In genomic region chr4:113686950-113687718, GRCh38 we compare ENCODE assay signal across 14 cellular contexts.
DNase-seq lines count a peak whose midpoint lies in the region; ATAC-seq and TF ChIP-seq lines count a peak whose summit lies in the region.
"Had no signal": no experiment of that assay in that cellular context is flagged by ENCODE, and none has a peak within 500 bp of the region (broad histone marks: within the 10 kb centered on the region; RNA-seq: fewer than 3 reads in every experiment).

No MANE protein-coding gene starts in this region.

- no peak for ATAC-seq in CD4-positive, alpha-beta T cell (ENCODE audit: poor library complexity)
- ATAC-seq in GM18870 (IDR thresholded peaks at IDR 0.05; ENCODE audit: unreplicated experiment): peak; percentile 27
- ATAC-seq in activated CD8-positive, alpha-beta T cell treated with anti-CD3 and anti-CD28 coated beads for 36 hours: no peak
- peak; percentile 9 for ATAC-seq in left lung
- ATAC-seq: Right ventricle myocardium inferior had no signal

- H3F3A ChIP-seq in smooth muscle cell (ENCODE audit: low read depth): peaks cover 5% of the 10 kb centered on the region

- H3K27ac Mint-ChIP-seq in CD4-positive, alpha-beta T cell: peak overlapping the region; percentile 19
- H3K27ac Mint-ChIP-seq in activated CD8-positive, alpha-beta T cell treated with anti-CD3 and anti-CD28 coated beads for 36 hours: peak overlapping the region; percentile 88

- BruUV-seq in OCI-LY7 (replicated peaks; lab: Mats Ljungman, UMichigan): no TSS peak

- H3K9ac ChIP-seq in smooth muscle cell (ENCODE audit: low read depth): no peak overlapping the region

- H3K4me3 ChIP-seq in left lung (no peak overlapping the region), smooth muscle cell (no peak overlapping the region), OCI-LY7 (ENCODE audit: low read depth, low read length, poor library complexity, severe bottlenecking) (no peak overlapping the region)

- no peaks in the 10 kb centered on the region for H3K36me3 Mint-ChIP-seq in CD4-positive, alpha-beta T cell (ENCODE audit: low read depth)
- H3K36me3 Mint-ChIP-seq in activated CD8-positive, alpha-beta T cell treated with anti-CD3 and anti-CD28 coated beads for 36 hours (ENCODE audit: low read depth): peaks cover 69% of the 10 kb centered on the region

- POLR2A ChIA-PET in CD4-positive, alpha-beta T cell (lab: Charles Lee): interaction anchor here (1.1 kb wide), 1 partner anchor 9 kb away, joined by 3 read pairs; no protein-coding TSS in a partner anchor
- POLR2A ChIA-PET in activated CD8-positive, alpha-beta T cell treated with anti-CD3 and anti-CD28 coated beads for 36 hours (lab: Charles Lee): no interaction called here
- POLR2A ChIA-PET in OCI-LY7 (lab: Charles Lee): interaction anchor here (0.7 to 2.1 kb wide), 4 partner anchors 18 to 328 kb away, joined by 3 to 4 read pairs (median 3); no protein-coding TSS in a partner anchor

- no peak for DNase-seq in CD4-positive, alpha-beta T cell
- peak; percentile 57 for DNase-seq in activated CD8-positive, alpha-beta T cell treated with anti-CD3 and anti-CD28 coated beads for 36 hours
- DNase-seq in left lung (no peak), smooth muscle cell (lab: John Stamatoyannopoulos, UW; ENCODE audit: unreplicated experiment) (no peak), activated gamma-delta T cell treated with Interleukin-2 at 50 U/mL for 16 hours (no peak), DMS153 treated with DMSO at 0.1 percent for 48 hours (lab: John Stamatoyannopoulos, UW; ENCODE audit: unreplicated experiment) (no peak), OCI-LY7 (ENCODE audit: low spot score) (no peak)
- DNase-seq: activated CD8-positive, alpha-beta memory T cell treated with anti-CD3 and anti-CD28 coated beads for 24 hours; cortex of kidney; DND-41; midbrain; NCI-H2029 had no signal

- H3K4me1 Mint-ChIP-seq in CD4-positive, alpha-beta T cell (ENCODE audit: low read depth): peaks cover 66% of the 10 kb centered on the region
- peaks cover 69% of the 10 kb centered on the region for H3K4me1 Mint-ChIP-seq in activated CD8-positive, alpha-beta T cell treated with anti-CD3 and anti-CD28 coated beads for 36 hours (ENCODE audit: low read depth)

- intact Hi-C loops in CD4-positive, alpha-beta T cell (cut with DNase I, micrococcal nuclease): loop anchor here in 1 of 2 experiments (5.0 kb wide), 1 partner anchor 75 kb away; the partner anchor contains the start of gene CAMK2D
- intact Hi-C loops in activated CD8-positive, alpha-beta T cell treated with anti-CD3 and anti-CD28 coated beads for 36 hours (cut with micrococcal nuclease): no loop called here
- intact Hi-C loops in left lung (cut with DNase I) (no loop called here), OCI-LY7 (cut with micrococcal nuclease; ENCODE audit: unreplicated experiment) (no loop called here)

- H3K79me2 ChIP-seq in smooth muscle cell (ENCODE audit: low read depth) (peaks cover 7% of the 10 kb centered on the region), OCI-LY7 (ENCODE audit: insufficient read depth, low read depth, low read length) (peaks cover 88% of the 10 kb centered on the region)

- WGBS in smooth muscle cell (ENCODE audit: low lambda C conversion rate): 90% methylated on average over 4 of the region's 4 CpGs

- TF ChIP-seq CTCF in CD4-positive, alpha-beta T cell (IDR thresholded peaks at IDR 0.05): no peak
- TF ChIP-seq CTCF in activated CD8-positive, alpha-beta T cell treated with anti-CD3 and anti-CD28 coated beads for 36 hours (IDR thresholded peaks at IDR 0.05): no peak
- TF ChIP-seq CTCF in left lung (IDR thresholded peaks at IDR 0.05): no peak
- TF ChIP-seq CTCF in smooth muscle cell (IDR thresholded peaks at IDR 0.05; ENCODE audit: borderline replicate concordance, insufficient read depth, poor library complexity, severe bottlenecking): no peak
- no peak for TF ChIP-seq CTCF in OCI-LY7 (conservative IDR thresholded peaks at IDR 0.05; ENCODE audit: low read length)

- H3K9me3 ChIP-seq in CD4-positive, alpha-beta T cell (ENCODE audit: control insufficient read depth, low read length): no peaks in the 10 kb centered on the region
- H3K9me3 ChIP-seq in left lung: no peaks in the 10 kb centered on the region
- no peaks in the 10 kb centered on the region for H3K9me3 ChIP-seq in smooth muscle cell (replicated peaks; ENCODE audit: low read depth)
- peaks cover 18% of the 10 kb centered on the region; the same call in 1 of the 2 replicates for H3K9me3 ChIP-seq in OCI-LY7 (ENCODE audit: low read length)

- H3K27me3 ChIP-seq in CD4-positive, alpha-beta T cell (ENCODE audit: control insufficient read depth, insufficient read depth, low read length): no peaks in the 10 kb centered on the region
- no peaks in the 10 kb centered on the region for H3K27me3 ChIP-seq in left lung
- H3K27me3 ChIP-seq in smooth muscle cell (ENCODE audit: low read depth): no peaks in the 10 kb centered on the region

- peaks cover 0 to 22% of the 10 kb centered on the region in 2 donors for H3K4me1 ChIP-seq in left lung
- H3K4me1 ChIP-seq in smooth muscle cell (ENCODE audit: low read depth): no peaks in the 10 kb centered on the region
- peaks cover 68% of the 10 kb centered on the region for H3K4me1 ChIP-seq in OCI-LY7 (ENCODE audit: insufficient read depth, low read length, poor library complexity, severe bottlenecking)

- H3K27me3 Mint-ChIP-seq in CD4-positive, alpha-beta T cell: no peaks in the 10 kb centered on the region
- H3K27me3 Mint-ChIP-seq in activated CD8-positive, alpha-beta T cell treated with anti-CD3 and anti-CD28 coated beads for 36 hours: no peaks in the 10 kb centered on the region

- H2AFZ ChIP-seq in smooth muscle cell (ENCODE audit: low read depth): no peak overlapping the region
- no peak overlapping the region for H2AFZ ChIP-seq in OCI-LY7 (ENCODE audit: low read length)

- H3K4me2 ChIP-seq in smooth muscle cell (no peak overlapping the region), OCI-LY7 (ENCODE audit: low read length) (no peak overlapping the region)

- H3K9me3 Mint-ChIP-seq in CD4-positive, alpha-beta T cell: no peaks in the 10 kb centered on the region
- H3K9me3 Mint-ChIP-seq in activated CD8-positive, alpha-beta T cell treated with anti-CD3 and anti-CD28 coated beads for 36 hours: peaks cover 4% of the 10 kb centered on the region

- no peaks in the 10 kb centered on the region for H3K36me3 ChIP-seq in left lung
- H3K36me3 ChIP-seq in smooth muscle cell (ENCODE audit: low read depth): no peaks in the 10 kb centered on the region
- H3K36me3 ChIP-seq in OCI-LY7 (ENCODE audit: insufficient read depth, low read length): peaks cover 72% of the 10 kb centered on the region

- no peaks in the 10 kb centered on the region for H4K20me1 ChIP-seq in smooth muscle cell (ENCODE audit: low read depth)
- H4K20me1 ChIP-seq in OCI-LY7 (ENCODE audit: insufficient read depth, low read length): no peaks in the 10 kb centered on the region

- H3K27ac ChIP-seq in CD4-positive, alpha-beta T cell (ENCODE audit: low read depth, low read length): no peak overlapping the region
- H3K27ac ChIP-seq in left lung (no peak overlapping the region), smooth muscle cell (ENCODE audit: low read depth) (no peak overlapping the region), OCI-LY7 (ENCODE audit: low read depth, low read length, poor library complexity, severe bottlenecking) (no peak overlapping the region)

- no peaks in the 10 kb centered on the region for H3K9me2 ChIP-seq in OCI-LY7 (ENCODE audit: insufficient read depth, low read length)

- CTCF ChIA-PET in CD4-positive, alpha-beta T cell (lab: Charles Lee): interaction anchor here (1.8 kb wide), 1 partner anchor 10 kb away, joined by 5 read pairs; no protein-coding TSS in a partner anchor
- CTCF ChIA-PET in activated CD8-positive, alpha-beta T cell treated with anti-CD3 and anti-CD28 coated beads for 36 hours (lab: Charles Lee): interaction anchor here (1.0 kb wide), 1 partner anchor 12 kb away, joined by 3 read pairs; no protein-coding TSS in a partner anchor
- CTCF ChIA-PET in OCI-LY7 (lab: Charles Lee; ENCODE audit: unreplicated experiment): no interaction called here

- H3K4me3 Mint-ChIP-seq in CD4-positive, alpha-beta T cell: no peak overlapping the region
- H3K4me3 Mint-ChIP-seq in activated CD8-positive, alpha-beta T cell treated with anti-CD3 and anti-CD28 coated beads for 36 hours: peak overlapping the region; percentile 31

Comparison
In these comparisons a context has a peak if more than half of its experiments do, and no peak if none do; other contexts are left out.
1. ATAC-seq: peak in GM18870 (single experiment) and left lung (single experiment); none in CD4-positive, alpha-beta T cell (single experiment) and activated CD8-positive, alpha-beta T cell treated with anti-CD3 and anti-CD28 coated beads for 36 hours (single experiment).